16 cellular contexts compared by ENCODE assay signal in the genomic region with DNA sequence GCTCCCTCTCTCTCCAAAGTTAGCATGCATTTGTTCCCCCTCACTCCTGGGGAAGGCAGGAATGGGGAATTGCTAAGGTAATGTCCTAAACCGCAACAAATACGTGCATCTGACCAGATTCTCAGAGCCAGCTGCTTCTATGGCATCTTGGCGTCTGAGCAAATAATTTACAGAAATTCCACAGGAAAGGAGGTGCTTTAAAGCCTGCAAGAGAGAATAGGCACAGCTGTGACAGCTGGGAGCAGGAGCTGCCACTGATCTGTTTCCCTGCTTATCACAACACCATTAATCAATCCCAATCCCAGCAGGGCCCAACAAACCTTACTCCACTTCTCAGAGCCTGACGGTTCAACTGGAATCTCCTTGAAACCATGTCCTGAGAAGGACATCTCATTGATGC.
DNase-seq lines count a peak whose midpoint lies in the region; ATAC-seq, FAIRE-seq and TF ChIP-seq lines count a peak whose summit lies in the region.
"Had no signal": no experiment of that assay in that cellular context is flagged by ENCODE, and none has a peak within 500 bp of the region (broad histone marks: within the 10 kb centered on the region; RNA-seq: fewer than 3 reads in every experiment).

No MANE protein-coding gene starts in this region.

- TF ChIP-seq CTCF in HEK293 (tag by site-specific recombination; IDR thresholded peaks at IDR 0.05), result no peak

- H3K36me3 ChIP-seq in HEK293 (ENCODE audit: control insufficient read depth in 2 of 2, insufficient read depth in 1 of 2, low read length in 2 of 2), result no peaks in the 10 kb centered on the region
- H3K36me3 ChIP-seq: MG63 had no signal

- peak; percentile 75 for DNase-seq in RCC 7860 (ENCODE audit: low spot score)
- peak; percentile 89 for DNase-seq in left kidney (ENCODE audit: low read depth, low spot score)
- DNase-seq in renal cortical epithelial cell (ENCODE audit: low read depth), result peak; percentile 68
- no peak for DNase-seq in RPMI8226
- no peak for DNase-seq in NCI-H446 treated with DMSO at 0.1 percent for 48 hours (lab: John Stamatoyannopoulos, UW)
- DNase-seq: COR-L47, EL, Karpas-422, MG63, NCI-H1105, NCI-H187, NCI-H510A, SW 1271 had no signal

- POLR2A ChIA-PET in HEK293 (lab: Yijun Ruan, JAX), result no interaction called here

- H3K4me1 ChIP-seq in HEK293 (ENCODE audit: control insufficient read depth, insufficient read depth, low read length), result peaks cover 3% of the 10 kb centered on the region; the same call in 1 of the 2 replicates

- no peak overlapping the region for H3K27ac ChIP-seq in HEK293 (ENCODE audit: extremely low read depth, low read depth, low read length)
- H3K27ac ChIP-seq: RWPE1 had no signal

- H3K9me3 ChIP-seq in HEK293 (ENCODE audit: control insufficient read depth, insufficient read depth, low read depth, low read length), result no peaks in the 10 kb centered on the region
- H3K9me3 ChIP-seq: MG63 had no signal

- ATAC-seq in HG02642 (IDR thresholded peaks at IDR 0.05; ENCODE audit: poor library complexity, unreplicated experiment), result no peak

- CTCF ChIA-PET in HEK293 (lab: Yijun Ruan, JAX), result interaction anchor here (0.6 to 1.7 kb wide), 4 partner anchors 209 to 350 kb away, joined by 3 to 7 read pairs (median 5); no protein-coding TSS in a partner anchor

- no peak overlapping the region for H3K4me3 ChIP-seq in HEK293 (ENCODE audit: low read depth, low read length)
- H3K4me3 ChIP-seq: MG63 had no signal

- FAIRE-seq in RCC 7860 (lab: Jason Lieb, UNC), result peak; percentile 93

TF ChIP-seq in HEK293, 187 proteins besides CTCF, POLR2A, EP300 and RAD21:
- TF ChIP-seq ZEB2 (tag by site-specific recombination; IDR thresholded peaks at IDR 0.05), result no peak
- TF ChIP-seq ZNF548 (tag by site-specific recombination; IDR thresholded peaks at IDR 0.05), result no peak
- TF ChIP-seq OSR2 (tag by site-specific recombination; IDR thresholded peaks at IDR 0.05), result peak; percentile 82
- TF ChIP-seq IKZF3 (tag by site-specific recombination; IDR thresholded peaks at IDR 0.05), result 0 out of 2 replicates have a peak, but pooled peaks have one; percentile 21
- TF ChIP-seq ZIC2 (tag by site-specific recombination; IDR thresholded peaks at IDR 0.05), result 0 out of 2 replicates have a peak, but pooled peaks have one; percentile 26

Comparison
In these comparisons a context has a peak if more than half of its experiments do, and no peak if none do; other contexts are left out.
1. DNase-seq: peak in RCC 7860 (single experiment), left kidney (single experiment) and renal cortical epithelial cell (single experiment); none in RPMI8226 (single experiment) and NCI-H446 treated with DMSO at 0.1 percent for 48 hours (single experiment).